Comparison of ENCODE assay signal across 33 cellular contexts in the genomic region with DNA sequence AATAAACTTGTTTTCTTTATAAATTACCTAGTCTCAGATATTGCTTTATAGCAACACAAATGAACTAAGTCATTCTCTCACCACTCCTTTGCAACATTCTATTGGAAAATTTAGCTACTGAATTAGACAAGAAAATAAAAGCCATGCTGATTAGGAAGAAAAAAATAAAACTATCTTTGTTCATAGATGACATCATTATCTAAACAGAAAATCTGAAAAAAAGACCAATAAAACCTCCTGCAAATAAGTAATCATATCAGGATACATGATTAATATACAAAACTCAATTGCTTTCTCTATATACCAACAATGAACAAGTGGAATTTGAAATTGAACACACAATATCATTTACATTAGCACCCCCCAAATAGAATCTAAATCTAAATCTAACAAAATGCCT.
"Had no signal": no experiment of that assay in that cellular context is flagged by ENCODE, and none has a peak within 500 bp of the region (broad histone marks: within the 10 kb centered on the region; RNA-seq: fewer than 3 reads in every experiment).

No MANE protein-coding gene starts in this region.

- H3K4me1 ChIP-seq: adrenal gland, ascending aorta, body of pancreas, breast epithelium had no signal

- FAIRE-seq: astrocyte, bronchial epithelial cell had no signal

- H3K27ac ChIP-seq: adrenal gland, ascending aorta, body of pancreas, brain microvascular endothelial cell, breast epithelium, cardiac muscle cell had no signal

- ATAC-seq: activated naive CD4-positive, alpha-beta T cell treated with anti-CD3 and anti-CD28 coated beads, Interleukin-2, amount 50 U/mL, for 72 hours; activated naive CD8-positive, alpha-beta T cell treated with anti-CD3 and anti-CD28 coated beads, Interleukin-2, amount 50 U/mL, for 24 hours; activated T-cell treated with anti-CD3 and anti-CD28 coated beads, Interleukin-2, amount 50 U/mL, for 4 hours; activated T-cell treated with anti-CD3 and anti-CD28 coated beads, Interleukin-2, amount 50 U/mL, for 72 hours; activated T-helper 17 cell treated with anti-CD3 and anti-CD28 coated beads, Interleukin-2, amount 50 U/mL, for 72 hours; body of pancreas had no signal

- H3K4me3 ChIP-seq: adrenal gland, ascending aorta, body of pancreas, breast epithelium, cardiac muscle cell had no signal

- H3K36me3 ChIP-seq: adrenal gland, ascending aorta, brain microvascular endothelial cell, breast epithelium, cardiac muscle cell had no signal

- H3K27me3 ChIP-seq: adrenal gland, ascending aorta, body of pancreas, brain microvascular endothelial cell, breast epithelium, cardiac muscle cell had no signal

- H3K9me3 ChIP-seq: adrenal gland, ascending aorta, body of pancreas had no signal

- DNase-seq: activated effector memory CD4-positive, alpha-beta T cell treated with anti-CD3 and anti-CD28 coated beads, Interleukin-2, amount 50 U/mL, for 16 hours; activated effector memory CD4-positive, alpha-beta T cell treated with Interleukin-2 at 50 U/mL for 16 hours; activated gamma-delta T cell; activated gamma-delta T cell treated with Interleukin-2 at 50 U/mL for 16 hours; activated naive CD4-positive, alpha-beta T cell; activated naive CD4-positive, alpha-beta T cell treated with anti-CD3 and anti-CD28 coated beads for 36 hours; activated naive CD4-positive, alpha-beta T cell treated with anti-CD3 and anti-CD28 coated beads, Interleukin-2, amount 10 ng/mL, durations not matched to agents 7 days and 5 days; activated naive CD4-positive, alpha-beta T cell treated with anti-CD3 and anti-CD28 coated beads, Interleukin-2, amount 50 U/mL, for 16 hours; activated naive CD4-positive, alpha-beta T cell treated with Interleukin-2 at 50 U/mL for 16 hours; activated naive CD8-positive, alpha-beta T cell treated with anti-CD3 and anti-CD28 coated beads for 36 hours; activated naive CD8-positive, alpha-beta T cell treated with anti-CD3 and anti-CD28 coated beads, Interleukin-2, amount 10 ng/mL, durations not matched to agents 7 days and 5 days; activated naive CD8-positive, alpha-beta T cell treated with anti-CD3 and anti-CD28 coated beads, Interleukin-2, amount 50 U/mL, for 24 hours; activated T-cell treated with anti-CD3 and anti-CD28 coated beads, Interleukin-2, amount 50 U/mL, for 24 hours; activated T-cell treated with anti-CD3 and anti-CD28 coated beads, Interleukin-2, amount 50 U/mL, for 4 hours; activated T-cell treated with anti-CD3 and anti-CD28 coated beads, Interleukin-2, amount 50 U/mL, for 48 hours; activated T-cell treated with anti-CD3 and anti-CD28 coated beads, Interleukin-2, amount 50 U/mL, for 72 hours; adrenal gland; amniotic stem cell; amygdala; anterior cingulate cortex; aorta; body of pancreas; brain microvascular endothelial cell; caudate nucleus; central memory CD4-positive, alpha-beta T cell; cerebellar nuclear complex had no signal
